1 cellular context compared by ENCODE assay signal in genomic region chr3:171569571-171570132, GRCh38.
TF ChIP-seq lines count a peak whose summit lies in the region.

No MANE protein-coding gene starts in this region.

TF ChIP-seq in GM12878, 131 proteins besides CTCF, POLR2A, EP300 and RAD21 (continued from another document):
- TF ChIP-seq CUX1 (IDR thresholded peaks at IDR 0.05; ENCODE audit: insufficient replicate concordance, low read depth, low read length) (no peak), KLF5 (IDR thresholded peaks at IDR 0.05; ENCODE audit: partially characterized antibody) (no peak), NR2F1 (conservative IDR thresholded peaks at IDR 0.05) (no peak)
